Comparison of ENCODE assay signal across 18 cellular contexts in genomic region chr7:129805086-129805719, GRCh38.
DNase-seq lines count a peak whose midpoint lies in the region; ATAC-seq and TF ChIP-seq lines count a peak whose summit lies in the region.
"Had no signal": no experiment of that assay in that cellular context is flagged by ENCODE, and none has a peak within 500 bp of the region (broad histone marks: within the 10 kb centered on the region; RNA-seq: fewer than 3 reads in every experiment).

No MANE protein-coding gene starts in this region.

- WGBS in SK-N-SH (ENCODE audit: low lambda C conversion rate): 64% methylated on average over 8 of the region's 8 CpGs
- 25 to 57% (median 48%) methylated on average over 1 to 8 of the region's 8 CpGs for WGBS in stomach, 5 donors

- no peak for TF ChIP-seq POLR2A in stomach (IDR thresholded peaks at IDR 0.05)

- H3K27me3 ChIP-seq in GM23338 (ENCODE audit: insufficient read depth): no peaks in the 10 kb centered on the region
- H3K27me3 ChIP-seq in SK-N-SH (ENCODE audit: insufficient read depth): no peaks in the 10 kb centered on the region
- H3K27me3 ChIP-seq in stomach: peaks cover 0 to 15% (median 0%) of the 10 kb centered on the region in 3 donors
- H3K27me3 ChIP-seq: right lobe of liver had no signal

- H3F3A ChIP-seq in GM23338 (replicated peaks; ENCODE audit: low read depth) (peaks cover 6% of the 10 kb centered on the region; the same call in 1 of the 2 replicates), SK-N-SH (replicated peaks; ENCODE audit: insufficient read depth) (peaks cover 6% of the 10 kb centered on the region)

- no peaks in the 10 kb centered on the region for H4K20me1 ChIP-seq in GM23338 (replicated peaks; ENCODE audit: insufficient read depth)
- no peaks in the 10 kb centered on the region for H4K20me1 ChIP-seq in SK-N-SH (ENCODE audit: insufficient read depth)

- H2AFZ ChIP-seq in GM23338 (peak overlapping the region; percentile 59; the same call in 1 of the 2 replicates), SK-N-SH (ENCODE audit: low read depth) (no peak overlapping the region)

- H3K4me3 ChIP-seq in GM23338 (no peak overlapping the region), SK-N-SH (ENCODE audit: low read depth in 2 of 2, low read length in 1 of 2) (no peak overlapping the region), stomach (no peak overlapping the region)
- H3K4me3 ChIP-seq: HAP-1, lung, right lobe of liver had no signal

- H3K36me3 ChIP-seq in GM23338 (ENCODE audit: insufficient read depth) (no peaks in the 10 kb centered on the region), SK-N-SH (replicated peaks in 1 of 2; ENCODE audit: control insufficient read depth in 1 of 2, insufficient read depth in 2 of 2, low read length in 1 of 2) (no peaks in the 10 kb centered on the region), stomach (no peaks in the 10 kb centered on the region)
- H3K36me3 ChIP-seq: HAP-1, right lobe of liver had no signal

- H3K9me3 ChIP-seq in SK-N-SH (no peaks in the 10 kb centered on the region), stomach (no peaks in the 10 kb centered on the region)
- H3K9me3 ChIP-seq: HAP-1, right lobe of liver had no signal

- ATAC-seq in GM23338 (peak; percentile 51), left cardiac atrium (peak; percentile 82 to 91), GM18909 (IDR thresholded peaks at IDR 0.05; ENCODE audit: poor library complexity, unreplicated experiment) (no peak)

- DNase-seq in GM23338 (ENCODE audit: low spot score): no peak
- peak; percentile 85 for DNase-seq in SK-N-SH
- DNase-seq in left cardiac atrium: peak; percentile 34
- peak; percentile 73 for DNase-seq in stomach
- DNase-seq in activated T-cell treated with anti-CD3 and anti-CD28 coated beads for 4 hours: no peak
- no peak for DNase-seq in retina
- DNase-seq: activated gamma-delta T cell treated with Interleukin-2 at 50 U/mL for 16 hours, DMS79, NCI-H1417, NCI-H526, occipital lobe, right lobe of liver, SHP77 treated with DMSO at 0.1 percent for 48 hours had no signal

- H3K4me3 Mint-ChIP-seq in GM23338: no peak overlapping the region
- H3K4me3 Mint-ChIP-seq: CD8-positive, alpha-beta memory T cell; dendritic cell treated with granulocyte-macrophage colony-stimulating factor and Interleukin-4, amounts not matched to agents 40 ng/mL and 50 ng/mL, for 4 days had no signal

- H3K4me1 Mint-ChIP-seq in GM23338: peaks cover 31% of the 10 kb centered on the region
- H3K4me1 Mint-ChIP-seq: CD8-positive, alpha-beta memory T cell had no signal

- no peak for TF ChIP-seq RAD21 in SK-N-SH (IDR thresholded peaks at IDR 0.05; ENCODE audit: low read length)

- peak in 1 of 2 experiments; percentile 55; a peak in 2 of 4 replicates for TF ChIP-seq EP300 in SK-N-SH (IDR thresholded peaks at IDR 0.05; ENCODE audit: borderline replicate concordance in 1 of 2, low read depth in 1 of 2, low read length in 1 of 2)
- no peak for TF ChIP-seq EP300 in stomach (IDR thresholded peaks at IDR 0.05)

- H3K27me3 Mint-ChIP-seq in GM23338 (ENCODE audit: insufficient read depth, low read depth, poor library complexity): peaks cover 17% of the 10 kb centered on the region

- H3K4me2 ChIP-seq in GM23338 (no peak overlapping the region), SK-N-SH (no peak overlapping the region)

- no peak overlapping the region for H3K9ac ChIP-seq in SK-N-SH

- H3K4me1 ChIP-seq in GM23338 (ENCODE audit: insufficient read depth) (peaks cover 18% of the 10 kb centered on the region; the same call in 1 of the 2 replicates), SK-N-SH (ENCODE audit: control insufficient read depth in 1 of 2, insufficient read depth in 2 of 2, low read depth in 1 of 2, low read length in 1 of 2) (peaks cover 0 to 15% of the 10 kb centered on the region in 2 experiments; a peak in 1 of 4 replicates), stomach (peaks cover 0 to 20% (median 13%) of the 10 kb centered on the region in 4 donors)
- H3K4me1 ChIP-seq: HAP-1, right lobe of liver had no signal

- CTCF ChIA-PET in SK-N-SH (lab: Yijun Ruan, JAX): interaction anchor here (0.6 to 8.2 kb wide), 4 partner anchors 20 to 594 kb away, joined by 3 to 57 read pairs (median 4); no protein-coding TSS in a partner anchor

- no peaks in the 10 kb centered on the region for H3K9me3 Mint-ChIP-seq in GM23338
- H3K9me3 Mint-ChIP-seq: CD8-positive, alpha-beta memory T cell; dendritic cell treated with granulocyte-macrophage colony-stimulating factor and Interleukin-4, amounts not matched to agents 40 ng/mL and 50 ng/mL, for 4 days had no signal

- intact Hi-C loops in left cardiac atrium (cut with DNase I): no loop called here
- intact Hi-C loops in stomach (cut with DNase I; ENCODE audit: low total_unique reads): no loop called here

- POLR2A ChIA-PET in SK-N-SH (lab: Yijun Ruan, JAX): interaction anchor here (1.1 kb wide), 1 partner anchor 20 kb away, joined by 3 read pairs; no protein-coding TSS in a partner anchor

- no peak overlapping the region for H3K27ac ChIP-seq in GM23338 (ENCODE audit: low read depth)
- no peak overlapping the region for H3K27ac ChIP-seq in SK-N-SH (ENCODE audit: low read depth in 2 of 2, low read length in 1 of 2)
- no peak overlapping the region for H3K27ac ChIP-seq in stomach
- H3K27ac ChIP-seq: right lobe of liver had no signal

- H3K79me2 ChIP-seq in GM23338 (replicated peaks; ENCODE audit: insufficient read depth) (no peaks in the 10 kb centered on the region), SK-N-SH (ENCODE audit: insufficient read depth) (no peaks in the 10 kb centered on the region)

- TF ChIP-seq CTCF in GM23338 (conservative IDR thresholded peaks at IDR 0.05; ENCODE audit: low read depth in 2 of 2) (no peak), SK-N-SH (IDR thresholded peaks at IDR 0.05) (no peak), stomach (IDR thresholded peaks at IDR 0.05) (no peak)

- no peaks in the 10 kb centered on the region for H3K9me2 ChIP-seq in GM23338 (ENCODE audit: insufficient read depth)
- no peaks in the 10 kb centered on the region for H3K9me2 ChIP-seq in SK-N-SH

- no peaks in the 10 kb centered on the region; the same call in 2 of the 3 replicates for H3K36me3 Mint-ChIP-seq in GM23338 (ENCODE audit: low read depth)
- H3K36me3 Mint-ChIP-seq: CD8-positive, alpha-beta memory T cell had no signal

- no peak overlapping the region for H3K27ac Mint-ChIP-seq in GM23338
- H3K27ac Mint-ChIP-seq: CD8-positive, alpha-beta memory T cell; dendritic cell treated with granulocyte-macrophage colony-stimulating factor and Interleukin-4, amounts not matched to agents 40 ng/mL and 50 ng/mL, for 4 days had no signal

TF ChIP-seq in GM23338, 12 proteins besides CTCF, POLR2A, EP300 and RAD21:
- TF ChIP-seq ZNF331 (CRISPR knock-in tag; IDR thresholded peaks at IDR 0.05; ENCODE audit: low read depth): no peak

TF ChIP-seq in SK-N-SH, 30 proteins besides CTCF, POLR2A, EP300 and RAD21 (continues in another document):
- TF ChIP-seq GATA2 (CRISPR knock-in tag; IDR thresholded peaks at IDR 0.05) (peak; percentile 75), MAX (IDR thresholded peaks at IDR 0.05; ENCODE audit: low read depth) (no peak), IRF3 (IDR thresholded peaks at IDR 0.05; ENCODE audit: low read depth, low read length) (no peak), ELF1 (IDR thresholded peaks at IDR 0.05) (no peak), RFX5 (IDR thresholded peaks at IDR 0.05; ENCODE audit: low read length) (no peak), REST (IDR thresholded peaks at IDR 0.05; ENCODE audit: low read depth, low read length) (no peak)

Comparison
In these comparisons a context has a peak if more than half of its experiments do, and no peak if none do; other contexts are left out.
1. DNase-seq: peak in SK-N-SH (single experiment), left cardiac atrium (single experiment) and stomach (single experiment); none in GM23338 (single experiment), activated T-cell treated with anti-CD3 and anti-CD28 coated beads for 4 hours (single experiment) and retina (single experiment).